ENCODE assay signal across 8 cellular contexts in the genomic region with DNA sequence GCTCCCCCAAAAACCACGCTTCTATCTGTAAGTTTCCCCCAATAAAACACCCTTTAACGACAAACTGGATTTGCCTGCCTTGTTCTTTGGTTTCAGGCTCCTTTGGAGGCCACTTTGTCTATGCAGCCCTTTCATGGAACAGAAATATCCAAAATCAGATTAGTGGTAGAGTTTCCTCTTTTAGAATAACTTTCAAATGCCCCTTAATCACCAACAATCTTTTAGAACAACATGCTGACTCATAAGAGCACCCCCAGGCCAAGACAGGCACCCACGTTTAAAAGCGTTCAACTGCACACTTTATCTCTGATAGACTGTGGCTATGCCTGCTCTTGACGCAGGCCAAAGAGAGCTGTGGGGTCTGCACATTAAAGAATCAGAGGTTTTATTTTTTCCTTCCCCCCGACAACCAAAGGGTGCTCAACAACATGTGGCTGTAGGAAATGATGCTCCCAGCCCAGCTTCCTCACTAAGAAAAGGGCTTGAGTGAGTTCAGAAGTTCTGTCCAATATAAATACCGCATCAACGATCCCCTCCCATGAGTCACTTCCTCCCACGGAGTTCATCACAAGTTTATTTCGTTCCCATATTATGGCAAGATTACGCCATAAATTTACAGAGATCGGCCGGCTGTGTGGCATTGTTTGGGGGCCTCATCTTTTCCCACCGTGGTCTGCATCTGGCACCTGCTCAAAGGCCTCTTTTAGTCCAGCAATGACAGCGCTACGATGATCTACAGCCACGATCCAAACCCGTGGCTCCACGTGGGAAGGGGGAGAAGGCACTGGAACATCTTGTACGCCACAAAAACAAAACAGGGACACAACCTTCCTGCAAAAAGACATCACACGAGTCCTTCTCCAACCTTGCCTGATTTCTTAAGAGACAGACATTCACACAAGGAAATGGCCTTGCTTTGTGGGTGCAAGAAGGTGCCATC.
DNase-seq lines count a peak whose midpoint lies in the region; ATAC-seq and TF ChIP-seq lines count a peak whose summit lies in the region.

No MANE protein-coding gene starts in this region.

- no peak for TF ChIP-seq CTCF in gastrocnemius medialis (IDR thresholded peaks at IDR 0.05 in 4 of 5, conservative IDR thresholded peaks at IDR 0.05 in 1 of 5)

- no peaks in the 10 kb centered on the region for H3K9me3 ChIP-seq in gastrocnemius medialis

- in situ Hi-C loops in gastrocnemius medialis (cut with MboI; ENCODE audit: low sequenced_read_pairs in 4 of 4) = loop anchor here in 1 of 4 donors (25.0 kb wide), 1 partner anchor 644 kb away; no protein-coding TSS in a partner anchor

- H3K4me3 Mint-ChIP-seq in activated CD8-positive, alpha-beta T cell treated with anti-CD3 and anti-CD28 coated beads, Interleukin-2, amount 10 ng/mL, durations not matched to agents 7 days and 5 days = no peak overlapping the region

- no peak overlapping the region for H3K4me3 ChIP-seq in gastrocnemius medialis

- H3K27me3 Mint-ChIP-seq in activated CD8-positive, alpha-beta T cell treated with anti-CD3 and anti-CD28 coated beads, Interleukin-2, amount 10 ng/mL, durations not matched to agents 7 days and 5 days (ENCODE audit: low read depth) = peaks cover 13% of the 10 kb centered on the region

- no peaks in the 10 kb centered on the region for H3K27me3 ChIP-seq in gastrocnemius medialis

- POLR2A ChIA-PET in activated CD8-positive, alpha-beta T cell treated with anti-CD3 and anti-CD28 coated beads, Interleukin-2, amount 10 ng/mL, durations not matched to agents 7 days and 5 days (lab: Charles Lee) = no interaction called here

- DNase-seq in stimulated activated CD4-positive, alpha-beta T cell treated with anti-CD3 and anti-CD28 coated beads, Interleukin-15, amount 100 ng/mL, for 24 hours = peak; percentile 65
- no peak for DNase-seq in stimulated activated CD4-positive, alpha-beta T cell treated with anti-CD3 and anti-CD28 coated beads, Interleukin-12 subunit alpha, Interleukin-12 subunit beta, amount 100 ng/mL, for 4 hours
- peak; percentile 27 for DNase-seq in activated CD8-positive, alpha-beta T cell treated with anti-CD3 and anti-CD28 coated beads, Interleukin-2, amount 10 ng/mL, durations not matched to agents 7 days and 5 days
- DNase-seq in foreskin melanocyte (peak; percentile 96), gastrocnemius medialis (peak; percentile 49 to 61), DMS 273 treated with DMSO at 0.1 percent for 48 hours (lab: John Stamatoyannopoulos, UW) (no peak)

- H3K4me1 Mint-ChIP-seq in activated CD8-positive, alpha-beta T cell treated with anti-CD3 and anti-CD28 coated beads, Interleukin-2, amount 10 ng/mL, durations not matched to agents 7 days and 5 days (ENCODE audit: low read depth) = peaks cover 24% of the 10 kb centered on the region

- H3K27ac ChIP-seq in gastrocnemius medialis = peak overlapping the region; percentile 55 to 83 (median 77)

- H3K36me3 Mint-ChIP-seq in activated CD8-positive, alpha-beta T cell treated with anti-CD3 and anti-CD28 coated beads, Interleukin-2, amount 10 ng/mL, durations not matched to agents 7 days and 5 days (ENCODE audit: low read depth) = no peaks in the 10 kb centered on the region

- no peaks in the 10 kb centered on the region for H3K9me3 Mint-ChIP-seq in activated CD8-positive, alpha-beta T cell treated with anti-CD3 and anti-CD28 coated beads, Interleukin-2, amount 10 ng/mL, durations not matched to agents 7 days and 5 days (ENCODE audit: insufficient read depth)

- ATAC-seq in activated CD8-positive, alpha-beta T cell treated with anti-CD3 and anti-CD28 coated beads, Interleukin-2, amount 10 ng/mL, durations not matched to agents 7 days and 5 days = peak; percentile 58
- ATAC-seq in gastrocnemius medialis (peak; percentile 89 to 91), GM19035 (IDR thresholded peaks at IDR 0.05; ENCODE audit: unreplicated experiment) (no peak), HG02885 (IDR thresholded peaks at IDR 0.05; ENCODE audit: poor library complexity, unreplicated experiment) (no peak)

- CTCF ChIA-PET in activated CD8-positive, alpha-beta T cell treated with anti-CD3 and anti-CD28 coated beads, Interleukin-2, amount 10 ng/mL, durations not matched to agents 7 days and 5 days (lab: Charles Lee) = interaction anchor here (0.9 kb wide), 1 partner anchor 616 kb away, joined by 3 read pairs; no protein-coding TSS in a partner anchor

- intact Hi-C loops in gastrocnemius medialis (cut with DNase I; ENCODE audit: low total_unique reads) = no loop called here

- no peaks in the 10 kb centered on the region for H3K36me3 ChIP-seq in gastrocnemius medialis

- TF ChIP-seq POLR2A in gastrocnemius medialis (IDR thresholded peaks at IDR 0.05) = no peak

- peaks cover 0 to 25% of the 10 kb centered on the region in 2 donors for H3K4me1 ChIP-seq in gastrocnemius medialis

- no peak overlapping the region for H3K27ac Mint-ChIP-seq in activated CD8-positive, alpha-beta T cell treated with anti-CD3 and anti-CD28 coated beads, Interleukin-2, amount 10 ng/mL, durations not matched to agents 7 days and 5 days

Comparison
In these comparisons a context has a peak if more than half of its experiments do, and no peak if none do; other contexts are left out.
1. DNase-seq: peak in stimulated activated CD4-positive, alpha-beta T cell treated with anti-CD3 and anti-CD28 coated beads, Interleukin-15, amount 100 ng/mL, for 24 hours (single experiment), activated CD8-positive, alpha-beta T cell treated with anti-CD3 and anti-CD28 coated beads, Interleukin-2, amount 10 ng/mL, durations not matched to agents 7 days and 5 days (single experiment), foreskin melanocyte (single experiment) and gastrocnemius medialis (2 of 2); none in stimulated activated CD4-positive, alpha-beta T cell treated with anti-CD3 and anti-CD28 coated beads, Interleukin-12 subunit alpha, Interleukin-12 subunit beta, amount 100 ng/mL, for 4 hours (single experiment) and DMS 273 treated with DMSO at 0.1 percent for 48 hours (single experiment).
2. ATAC-seq: peak in activated CD8-positive, alpha-beta T cell treated with anti-CD3 and anti-CD28 coated beads, Interleukin-2, amount 10 ng/mL, durations not matched to agents 7 days and 5 days (single experiment) and gastrocnemius medialis (2 of 2); none in GM19035 (single experiment) and HG02885 (single experiment).